In genomic region chr15:50363612-50364011, GRCh38 we compare ENCODE assay signal across 24 cellular contexts.
"Had no signal": no experiment of that assay in that cellular context is flagged by ENCODE, and none has a peak within 500 bp of the region (broad histone marks: within the 10 kb centered on the region; RNA-seq: fewer than 3 reads in every experiment).

No MANE protein-coding gene starts in this region.

- H3K4me3 Mint-ChIP-seq: endodermal cell; natural killer cell treated with Interleukin-12 subunit alpha and Interleukin-12 subunit beta and Interleukin-15 and Interleukin-18, amount 100 ng/mL, for 72 hours; stimulated activated naive B cell treated with anti-CD40 and anti-IgM and Interleukin-4, amounts not matched to agents 10 μg/mL and 1 μg/mL and 100 μg/mL, for 72 hours; stimulated activated naive CD8-positive, alpha-beta T cell treated with anti-CD3 and anti-CD28 coated beads, Interleukin-15, amount 100 ng/mL, for 72 hours had no signal

- H3K36me3 ChIP-seq: colonic mucosa had no signal

- H3K4me1 Mint-ChIP-seq: endodermal cell had no signal

- H3K9me3 Mint-ChIP-seq: endodermal cell; natural killer cell treated with Interleukin-12 subunit alpha and Interleukin-12 subunit beta and Interleukin-15 and Interleukin-18, amount 100 ng/mL, for 72 hours; stimulated activated naive B cell treated with anti-CD40 and anti-IgM and Interleukin-4, amounts not matched to agents 10 μg/mL and 1 μg/mL and 100 μg/mL, for 72 hours; stimulated activated naive CD8-positive, alpha-beta T cell treated with anti-CD3 and anti-CD28 coated beads, Interleukin-15, amount 100 ng/mL, for 72 hours had no signal

- ATAC-seq: foreskin keratinocyte; left cardiac atrium; natural killer cell treated with Interleukin-12 subunit alpha and Interleukin-12 subunit beta and Interleukin-15 and Interleukin-18, amount 100 ng/mL, for 72 hours; pancreas; right cardiac atrium; stimulated activated naive B cell treated with anti-CD40 and anti-IgM and Interleukin-4, amounts not matched to agents 10 μg/mL and 1 μg/mL and 100 μg/mL, for 72 hours; stimulated activated naive CD8-positive, alpha-beta T cell treated with anti-CD3 and anti-CD28 coated beads, Interleukin-15, amount 100 ng/mL, for 72 hours; upper lobe of right lung had no signal

- H3K4me3 ChIP-seq: colonic mucosa, hepatocyte, left ventricle myocardium inferior, pancreas, testis, tibial nerve, upper lobe of right lung, vagina had no signal

- DNase-seq: colonic mucosa; effector CD4-positive, alpha-beta T cell; endodermal cell; erythroblast; foreskin keratinocyte; head of caudate nucleus; kidney; left cardiac atrium; left ventricle myocardium inferior; occipital lobe; pancreas; right cardiac atrium; stimulated activated CD4-positive, alpha-beta T cell treated with anti-CD3 and anti-CD28 coated beads, Interleukin-15, amount 100 ng/mL, for 24 hours; stimulated activated CD4-positive, alpha-beta T cell treated with anti-CD3 and anti-CD28 coated beads, Interleukin-1b, Interleukin-23, amount 100 ng/mL, for 48 hours; stimulated activated CD4-positive, alpha-beta T cell treated with anti-CD3 and anti-CD28 coated beads, Interleukin-4, amount 100 ng/mL, for 24 hours; stimulated activated naive B cell treated with anti-CD40 and anti-IgM and Interleukin-4, amounts not matched to agents 10 μg/mL and 1 μg/mL and 100 μg/mL, for 72 hours; stimulated activated naive CD8-positive, alpha-beta T cell treated with anti-CD3 and anti-CD28 coated beads, Interleukin-15, amount 100 ng/mL, for 72 hours; testis; upper lobe of right lung had no signal

- H3K9me3 ChIP-seq: colonic mucosa, left ventricle myocardium inferior, pancreas, testis, tibial nerve, upper lobe of right lung, vagina had no signal

- H3K27me3 ChIP-seq: colonic mucosa, foreskin keratinocyte, hepatocyte, pancreas, testis, tibial nerve, upper lobe of right lung, vagina had no signal

- H2AFZ ChIP-seq: hepatocyte had no signal

- H3K4me1 ChIP-seq: colonic mucosa, foreskin keratinocyte, left ventricle myocardium inferior, pancreas, testis, upper lobe of right lung, vagina had no signal

- H3K4me2 ChIP-seq: hepatocyte had no signal

- H3K27ac ChIP-seq: colonic mucosa, foreskin keratinocyte, hepatocyte, left ventricle myocardium inferior, pancreas, testis, tibial nerve, upper lobe of right lung, vagina had no signal

- H3K27ac Mint-ChIP-seq: endodermal cell; natural killer cell treated with Interleukin-12 subunit alpha and Interleukin-12 subunit beta and Interleukin-15 and Interleukin-18, amount 100 ng/mL, for 72 hours; progenitor cell of endocrine pancreas had no signal

- H3K27me3 Mint-ChIP-seq: natural killer cell treated with Interleukin-12 subunit alpha and Interleukin-12 subunit beta and Interleukin-15 and Interleukin-18, amount 100 ng/mL, for 72 hours; progenitor cell of endocrine pancreas; stimulated activated naive B cell treated with anti-CD40 and anti-IgM and Interleukin-4, amounts not matched to agents 10 μg/mL and 1 μg/mL and 100 μg/mL, for 72 hours; stimulated activated naive CD8-positive, alpha-beta T cell treated with anti-CD3 and anti-CD28 coated beads, Interleukin-15, amount 100 ng/mL, for 72 hours had no signal

- H3K36me3 Mint-ChIP-seq: natural killer cell treated with Interleukin-12 subunit alpha and Interleukin-12 subunit beta and Interleukin-15 and Interleukin-18, amount 100 ng/mL, for 72 hours had no signal
